16 cellular contexts compared by ENCODE assay signal in genomic region chr1:30310966-30311742, GRCh38.
"Had no signal": no experiment of that assay in that cellular context is flagged by ENCODE, and none has a peak within 500 bp of the region (broad histone marks: within the 10 kb centered on the region; RNA-seq: fewer than 3 reads in every experiment).

No MANE protein-coding gene starts in this region.

- H3K36me3 ChIP-seq: SJCRH30, upper lobe of right lung had no signal

- H3K4me3 ChIP-seq: SJCRH30, smooth muscle cell, testis, upper lobe of right lung had no signal

- H3K9me3 ChIP-seq: SJCRH30, testis, upper lobe of right lung had no signal

- H3K9me3 Mint-ChIP-seq: activated naive CD8-positive, alpha-beta T cell treated with anti-CD3 and anti-CD28 coated beads, Interleukin-2, amount 10 ng/mL, durations not matched to agents 7 days and 5 days; activated T-cell treated with anti-CD3 and anti-CD28 coated beads, Interleukin-2, amount 50 U/mL, for 72 hours; stimulated activated naive CD8-positive, alpha-beta T cell treated with anti-CD3 and anti-CD28 coated beads, Interleukin-15, amount 100 ng/mL, for 72 hours had no signal

- H3K4me1 Mint-ChIP-seq: activated naive CD8-positive, alpha-beta T cell treated with anti-CD3 and anti-CD28 coated beads, Interleukin-2, amount 10 ng/mL, durations not matched to agents 7 days and 5 days; naive B cell; stimulated activated naive CD8-positive, alpha-beta T cell treated with anti-CD3 and anti-CD28 coated beads, Interleukin-15, amount 100 ng/mL, for 72 hours had no signal

- H3K27me3 ChIP-seq: SJCRH30, testis had no signal

- H3K4me3 Mint-ChIP-seq: activated naive CD8-positive, alpha-beta T cell treated with anti-CD3 and anti-CD28 coated beads, Interleukin-2, amount 10 ng/mL, durations not matched to agents 7 days and 5 days; activated T-cell treated with anti-CD3 and anti-CD28 coated beads, Interleukin-2, amount 50 U/mL, for 72 hours; brain; naive B cell; stimulated activated naive CD8-positive, alpha-beta T cell treated with anti-CD3 and anti-CD28 coated beads, Interleukin-15, amount 100 ng/mL, for 72 hours had no signal

- H3K4me1 ChIP-seq: testis, upper lobe of right lung had no signal

- H3K27ac ChIP-seq: epithelial cell of prostate, SJCRH30, testis, upper lobe of right lung had no signal

- H3K27ac Mint-ChIP-seq: activated naive CD8-positive, alpha-beta T cell treated with anti-CD3 and anti-CD28 coated beads, Interleukin-2, amount 10 ng/mL, durations not matched to agents 7 days and 5 days; activated T-cell treated with anti-CD3 and anti-CD28 coated beads, Interleukin-2, amount 50 U/mL, for 72 hours had no signal

- H3K36me3 Mint-ChIP-seq: activated naive CD8-positive, alpha-beta T cell treated with anti-CD3 and anti-CD28 coated beads, Interleukin-2, amount 10 ng/mL, durations not matched to agents 7 days and 5 days; brain; naive B cell had no signal

- DNase-seq: activated CD4-positive, alpha-beta T cell treated with anti-CD3 and anti-CD28 coated beads, Interleukin-2, amount 50 U/mL, for 4 hours; activated gamma-delta T cell treated with Interleukin-2 at 50 U/mL for 16 hours; activated naive CD8-positive, alpha-beta T cell treated with anti-CD3 and anti-CD28 coated beads, Interleukin-2, amount 10 ng/mL, durations not matched to agents 7 days and 5 days; activated T-cell treated with anti-CD3 and anti-CD28 coated beads, Interleukin-2, amount 50 U/mL, for 72 hours; foreskin melanocyte; mammary epithelial cell; naive B cell; right cardiac atrium; SJCRH30; stimulated activated naive CD8-positive, alpha-beta T cell treated with anti-CD3 and anti-CD28 coated beads, Interleukin-15, amount 100 ng/mL, for 72 hours; upper lobe of right lung had no signal

- ATAC-seq: activated CD4-positive, CD25-positive, alpha-beta regulatory T cell treated with anti-CD3 and anti-CD28 coated beads, Interleukin-2, amount 50 U/mL, for 24 hours; activated T-cell treated with anti-CD3 and anti-CD28 coated beads, Interleukin-2, amount 50 U/mL, for 72 hours; right cardiac atrium; stimulated activated naive CD8-positive, alpha-beta T cell treated with anti-CD3 and anti-CD28 coated beads, Interleukin-15, amount 100 ng/mL, for 72 hours; upper lobe of right lung had no signal
